15 cellular contexts compared by ENCODE assay signal in genomic region chr11:68092411-68092810, GRCh38.
"Had no signal": no experiment of that assay in that cellular context is flagged by ENCODE, and none has a peak within 500 bp of the region (broad histone marks: within the 10 kb centered on the region; RNA-seq: fewer than 3 reads in every experiment).

No MANE protein-coding gene starts in this region.

- H3K4me1 ChIP-seq: tibial artery had no signal

- H3K27ac ChIP-seq: tibial artery had no signal

- DNase-seq: activated CD4-positive, alpha-beta T cell treated with anti-CD3 and anti-CD28 coated beads, Interleukin-2, amount 50 U/mL, for 4 hours; activated effector memory CD4-positive, alpha-beta T cell treated with anti-CD3 and anti-CD28 coated beads, Interleukin-2, amount 50 U/mL, for 16 hours; activated naive CD4-positive, alpha-beta T cell treated with anti-CD3 and anti-CD28 coated beads, Interleukin-2, amount 50 U/mL, for 16 hours; activated T-cell treated with anti-CD3 and anti-CD28 coated beads, Interleukin-2, amount 50 U/mL, for 72 hours; endodermal cell; kidney; left lung; naive thymus-derived CD4-positive, alpha-beta T cell; pancreas; stimulated activated CD4-positive, alpha-beta T cell treated with anti-CD3 and anti-CD28 coated beads, Interleukin-4, amount 100 ng/mL, for 24 hours; SW 1271; T-helper 2 cell; tibial artery had no signal

- H3K36me3 ChIP-seq: pancreas, tibial artery had no signal

- H3K9me3 ChIP-seq: left lung, pancreas, tibial artery had no signal

- H3K27me3 ChIP-seq: left lung, pancreas, tibial artery had no signal

- ATAC-seq: activated T-cell treated with anti-CD3 and anti-CD28 coated beads, Interleukin-2, amount 50 U/mL, for 72 hours; left lung; naive thymus-derived CD4-positive, alpha-beta T cell; pancreas; sciatic nerve; stimulated activated effector memory CD8-positive, alpha-beta T cell treated with anti-CD3 and anti-CD28 coated beads, Interleukin-12 subunit alpha, Interleukin-12 subunit beta, amount 100 ng/mL, for 72 hours had no signal

- H3K4me3 ChIP-seq: left lung, pancreas, tibial artery had no signal
